In the genomic region with DNA sequence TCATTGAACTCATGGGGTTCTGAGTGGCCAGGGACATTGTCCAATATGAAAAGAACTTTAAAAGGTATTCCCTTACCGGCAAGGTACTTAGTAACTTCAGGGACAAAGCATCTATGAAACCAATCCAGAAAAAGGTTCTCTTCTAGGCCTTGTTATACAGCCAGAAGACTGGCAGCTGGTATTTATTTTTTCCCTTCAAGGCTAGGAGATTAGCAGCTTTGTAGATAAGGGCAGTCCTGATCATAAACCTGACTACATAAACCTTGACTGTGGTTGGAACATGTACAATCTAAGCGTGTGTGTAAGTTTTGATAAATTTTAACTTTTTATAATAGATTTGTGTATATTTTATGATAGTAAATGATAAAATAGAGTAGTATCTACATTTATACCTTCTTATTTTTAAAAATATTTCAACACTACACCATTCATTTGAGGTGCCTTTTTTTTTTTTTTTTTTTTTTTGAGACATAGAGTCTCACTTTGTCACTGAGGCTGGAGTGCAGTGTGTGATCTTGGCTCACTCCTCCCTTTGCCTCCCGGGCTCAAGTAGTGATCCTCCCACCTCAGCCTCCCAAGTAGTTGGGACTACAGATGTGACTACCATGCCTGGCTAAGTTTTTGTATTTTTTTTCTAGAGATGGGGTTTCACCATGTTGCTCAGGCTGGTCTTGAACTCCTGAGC, we compare ENCODE assay signal across 18 cellular contexts. TPM values are rescaled to one million over a fixed set of nuclear protein-coding genes. Genes with fewer than 3 reads are reported as not detected.
"Had no signal": no experiment of that assay in that cellular context is flagged by ENCODE, and none has a peak within 500 bp of the region (broad histone marks: within the 10 kb centered on the region; RNA-seq: fewer than 3 reads in every experiment).

No MANE protein-coding gene starts in this region.

- H3K4me3 Mint-ChIP-seq: activated naive CD8-positive, alpha-beta T cell treated with anti-CD3 and anti-CD28 coated beads for 36 hours; naive thymus-derived CD4-positive, alpha-beta T cell; stimulated activated memory B cell treated with anti-CD40 and anti-IgM and Interleukin-4, amounts not matched to agents 10 μg/mL and 1 μg/mL and 100 μg/mL, for 72 hours; T-helper 17 cell had no signal

- H3K27ac ChIP-seq: foreskin keratinocyte, suprapubic skin, transverse colon had no signal

- H3K4me3 ChIP-seq: stomach, suprapubic skin, transverse colon had no signal

- ATAC-seq: foreskin keratinocyte; naive thymus-derived CD4-positive, alpha-beta T cell; stimulated activated memory B cell treated with anti-CD40 and anti-IgM and Interleukin-4, amounts not matched to agents 10 μg/mL and 1 μg/mL and 100 μg/mL, for 72 hours; T-helper 17 cell had no signal

- H3K4me1 Mint-ChIP-seq: activated naive CD8-positive, alpha-beta T cell treated with anti-CD3 and anti-CD28 coated beads for 36 hours; naive thymus-derived CD4-positive, alpha-beta T cell; stimulated activated memory B cell treated with anti-CD40 and anti-IgM and Interleukin-4, amounts not matched to agents 10 μg/mL and 1 μg/mL and 100 μg/mL, for 72 hours; T-helper 17 cell had no signal

- H3K27ac Mint-ChIP-seq: activated naive CD8-positive, alpha-beta T cell treated with anti-CD3 and anti-CD28 coated beads for 36 hours; naive thymus-derived CD4-positive, alpha-beta T cell; stimulated activated memory B cell treated with anti-CD40 and anti-IgM and Interleukin-4, amounts not matched to agents 10 μg/mL and 1 μg/mL and 100 μg/mL, for 72 hours; T-helper 17 cell had no signal

- DNase-seq: activated CD4-positive, alpha-beta T cell treated with anti-CD3 and anti-CD28 coated beads for 4 hours; activated CD4-positive, alpha-beta T cell treated with anti-CD3 and anti-CD28 coated beads, Interleukin-2, amount 50 U/mL, for 48 hours; activated CD4-positive, CD25-positive, alpha-beta regulatory T cell; activated naive CD4-positive, alpha-beta T cell treated with Interleukin-2 at 50 U/mL for 16 hours; activated naive CD8-positive, alpha-beta T cell treated with anti-CD3 and anti-CD28 coated beads for 36 hours; activated T-cell treated with anti-CD3 and anti-CD28 coated beads, Interleukin-2, amount 50 U/mL, for 48 hours; amniotic stem cell; erythroblast; foreskin keratinocyte; naive thymus-derived CD4-positive, alpha-beta T cell; stomach; SW 1271; T-helper 17 cell; transverse colon had no signal

- H3K9me3 Mint-ChIP-seq: activated naive CD8-positive, alpha-beta T cell treated with anti-CD3 and anti-CD28 coated beads for 36 hours had no signal

- FAIRE-seq: bronchial epithelial cell, urothelium cell line had no signal

- H3K9me3 ChIP-seq: stomach, suprapubic skin, transverse colon had no signal

- H3K36me3 ChIP-seq: stomach, suprapubic skin, transverse colon had no signal

- H3K27me3 ChIP-seq: foreskin keratinocyte, stomach, suprapubic skin, transverse colon had no signal

- H3K4me1 ChIP-seq: foreskin keratinocyte, suprapubic skin had no signal

- H3K36me3 Mint-ChIP-seq: activated naive CD8-positive, alpha-beta T cell treated with anti-CD3 and anti-CD28 coated beads for 36 hours; naive thymus-derived CD4-positive, alpha-beta T cell; stimulated activated memory B cell treated with anti-CD40 and anti-IgM and Interleukin-4, amounts not matched to agents 10 μg/mL and 1 μg/mL and 100 μg/mL, for 72 hours had no signal

RNA-seq across cellular contexts. Expression of a gene that starts 24.5 kb away (rescaled TPM):
- total RNA-seq: T-helper 17 cell had no signal
- polyA plus RNA-seq: naive thymus-derived CD4-positive, alpha-beta T cell had no signal
